In the genomic region with DNA sequence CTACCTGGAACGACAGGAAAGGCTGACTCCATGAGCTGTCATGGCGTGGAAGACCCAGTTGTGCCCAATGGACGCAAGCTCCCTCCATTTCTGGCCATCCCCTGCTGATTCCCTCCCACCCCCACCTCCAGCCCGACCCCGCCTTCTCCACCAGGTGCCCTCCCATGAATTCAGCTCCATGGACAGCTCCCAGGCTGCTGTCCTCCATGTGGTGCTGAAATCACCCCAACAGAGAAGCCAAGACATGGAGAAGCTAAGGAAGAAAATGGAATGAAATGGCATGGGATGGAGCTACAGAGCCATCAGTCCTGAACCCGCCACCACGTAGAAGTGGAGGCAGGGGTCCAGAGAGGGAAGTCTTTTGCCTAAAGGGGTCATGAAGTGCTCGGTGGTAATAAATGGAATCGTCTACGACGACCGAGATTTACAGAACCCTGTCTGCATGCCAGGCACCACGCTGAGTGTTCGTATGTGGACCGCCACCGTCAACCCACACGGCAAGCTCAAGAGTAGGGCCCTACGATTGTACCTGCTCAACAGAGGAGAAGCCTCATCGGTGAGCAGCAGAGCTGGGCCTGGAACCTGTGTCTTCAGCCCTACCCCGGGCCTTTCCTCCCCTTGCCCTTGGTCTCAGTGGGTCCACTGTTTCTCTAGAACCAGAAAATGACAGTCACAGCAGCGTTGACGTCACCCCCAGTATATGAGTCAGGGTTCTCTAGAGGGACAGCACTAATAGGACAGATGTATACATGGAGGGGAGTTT, we compare ENCODE assay signal across 1 cellular context.
TF ChIP-seq lines count a peak whose summit lies in the region.

No MANE protein-coding gene starts in this region.

TF ChIP-seq in WTC11, 78 proteins besides CTCF, POLR2A, EP300 and RAD21 (continued from another document and continues in another):
- peak; percentile 85 for TF ChIP-seq PRDM15 (CRISPR knock-in tag; IDR thresholded peaks at IDR 0.05)
- peak; percentile 99 for TF ChIP-seq ZNF232 (CRISPR knock-in tag; IDR thresholded peaks at IDR 0.05)
- TF ChIP-seq, protein P1, sequence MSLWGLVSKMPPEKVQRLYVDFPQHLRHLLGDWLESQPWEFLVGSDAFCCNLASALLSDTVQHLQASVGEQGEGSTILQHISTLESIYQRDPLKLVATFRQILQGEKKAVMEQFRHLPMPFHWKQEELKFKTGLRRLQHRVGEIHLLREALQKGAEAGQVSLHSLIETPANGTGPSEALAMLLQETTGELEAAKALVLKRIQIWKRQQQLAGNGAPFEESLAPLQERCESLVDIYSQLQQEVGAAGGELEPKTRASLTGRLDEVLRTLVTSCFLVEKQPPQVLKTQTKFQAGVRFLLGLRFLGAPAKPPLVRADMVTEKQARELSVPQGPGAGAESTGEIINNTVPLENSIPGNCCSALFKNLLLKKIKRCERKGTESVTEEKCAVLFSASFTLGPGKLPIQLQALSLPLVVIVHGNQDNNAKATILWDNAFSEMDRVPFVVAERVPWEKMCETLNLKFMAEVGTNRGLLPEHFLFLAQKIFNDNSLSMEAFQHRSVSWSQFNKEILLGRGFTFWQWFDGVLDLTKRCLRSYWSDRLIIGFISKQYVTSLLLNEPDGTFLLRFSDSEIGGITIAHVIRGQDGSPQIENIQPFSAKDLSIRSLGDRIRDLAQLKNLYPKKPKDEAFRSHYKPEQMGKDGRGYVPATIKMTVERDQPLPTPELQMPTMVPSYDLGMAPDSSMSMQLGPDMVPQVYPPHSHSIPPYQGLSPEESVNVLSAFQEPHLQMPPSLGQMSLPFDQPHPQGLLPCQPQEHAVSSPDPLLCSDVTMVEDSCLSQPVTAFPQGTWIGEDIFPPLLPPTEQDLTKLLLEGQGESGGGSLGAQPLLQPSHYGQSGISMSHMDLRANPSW (CRISPR knock-in tag; conservative IDR thresholded peaks at IDR 0.05; ENCODE audit: low read depth): no peak
- peak; percentile 100 for TF ChIP-seq KAT7 (CRISPR knock-in tag; IDR thresholded peaks at IDR 0.05; ENCODE audit: borderline replicate concordance)
- TF ChIP-seq ELF4 (CRISPR knock-in tag; IDR thresholded peaks at IDR 0.05; ENCODE audit: low read depth): peak; percentile 94
- peak; percentile 99 for TF ChIP-seq SMAD4 (CRISPR knock-in tag; IDR thresholded peaks at IDR 0.05)
- peak; percentile 76; the same call in 1 of the 2 replicates for TF ChIP-seq ZNF263 (CRISPR knock-in tag; IDR thresholded peaks at IDR 0.05; ENCODE audit: low read depth)
- no peak for TF ChIP-seq PRRX2 (CRISPR knock-in tag; IDR thresholded peaks at IDR 0.05)
- no peak for TF ChIP-seq GTF2I (CRISPR knock-in tag; conservative IDR thresholded peaks at IDR 0.05)
- TF ChIP-seq, protein P2, sequence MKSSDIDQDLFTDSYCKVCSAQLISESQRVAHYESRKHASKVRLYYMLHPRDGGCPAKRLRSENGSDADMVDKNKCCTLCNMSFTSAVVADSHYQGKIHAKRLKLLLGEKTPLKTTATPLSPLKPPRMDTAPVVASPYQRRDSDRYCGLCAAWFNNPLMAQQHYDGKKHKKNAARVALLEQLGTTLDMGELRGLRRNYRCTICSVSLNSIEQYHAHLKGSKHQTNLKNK (CRISPR knock-in tag; IDR thresholded peaks at IDR 0.05): no peak
- TF ChIP-seq GABPB1 (CRISPR knock-in tag; IDR thresholded peaks at IDR 0.05): peak; percentile 70
- TF ChIP-seq AR (CRISPR knock-in tag; IDR thresholded peaks at IDR 0.05): no peak
- TF ChIP-seq, protein P3, sequence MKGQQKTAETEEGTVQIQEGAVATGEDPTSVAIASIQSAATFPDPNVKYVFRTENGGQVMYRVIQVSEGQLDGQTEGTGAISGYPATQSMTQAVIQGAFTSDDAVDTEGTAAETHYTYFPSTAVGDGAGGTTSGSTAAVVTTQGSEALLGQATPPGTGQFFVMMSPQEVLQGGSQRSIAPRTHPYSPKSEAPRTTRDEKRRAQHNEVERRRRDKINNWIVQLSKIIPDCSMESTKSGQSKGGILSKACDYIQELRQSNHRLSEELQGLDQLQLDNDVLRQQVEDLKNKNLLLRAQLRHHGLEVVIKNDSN (CRISPR knock-in tag; IDR thresholded peaks at IDR 0.05): peak; percentile 93
- peak; percentile 99 for TF ChIP-seq TEAD1 (CRISPR knock-in tag; IDR thresholded peaks at IDR 0.05)
- peak; percentile 66 for TF ChIP-seq USF2 (CRISPR knock-in tag; IDR thresholded peaks at IDR 0.05)
- TF ChIP-seq, protein P4, sequence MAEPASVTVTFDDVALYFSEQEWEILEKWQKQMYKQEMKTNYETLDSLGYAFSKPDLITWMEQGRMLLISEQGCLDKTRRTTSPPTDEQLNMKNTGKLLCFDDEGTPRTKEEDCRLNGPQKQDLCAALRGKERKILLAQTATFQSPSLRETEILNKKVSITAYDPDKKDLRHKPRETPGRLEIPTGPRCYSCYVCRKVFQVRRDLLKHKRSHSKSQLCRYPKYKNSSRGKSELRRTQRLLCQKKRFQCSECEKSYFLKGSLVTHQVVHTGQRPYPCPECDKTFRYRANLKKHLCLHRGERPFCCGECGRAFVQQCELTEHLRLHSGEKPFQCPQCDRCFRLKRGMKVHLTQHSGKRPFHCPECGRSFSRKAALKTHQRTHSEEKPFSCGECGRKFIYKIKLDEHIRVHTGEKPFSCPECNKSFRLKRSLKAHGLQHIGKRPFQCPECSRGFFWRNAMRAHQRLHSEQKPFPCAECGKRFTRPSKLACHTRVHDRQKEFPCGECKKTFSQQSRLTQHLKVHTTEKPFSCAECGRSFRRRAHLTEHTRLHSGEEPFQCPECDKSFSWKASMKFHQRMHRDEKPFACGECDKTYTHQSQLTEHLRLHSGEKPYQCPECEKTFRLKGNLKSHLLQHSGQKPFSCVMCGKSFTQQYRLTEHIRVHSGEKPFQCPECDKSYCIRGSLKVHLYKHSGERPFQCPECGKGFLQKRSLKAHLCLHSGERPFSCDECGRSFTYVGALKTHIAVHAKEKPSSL (CRISPR knock-in tag; conservative IDR thresholded peaks at IDR 0.05): no peak
- TF ChIP-seq E2F4 (CRISPR knock-in tag; IDR thresholded peaks at IDR 0.05; ENCODE audit: borderline replicate concordance, low read depth): peak; percentile 99
- no peak for TF ChIP-seq JAZF1 (CRISPR knock-in tag; IDR thresholded peaks at IDR 0.05)
- TF ChIP-seq HMGA2 (CRISPR knock-in tag; IDR thresholded peaks at IDR 0.05): no peak
- peak; percentile 94; the same call in 1 of the 2 replicates for TF ChIP-seq CREM (CRISPR knock-in tag; IDR thresholded peaks at IDR 0.05)
- peak; percentile 92; the same call in 1 of the 2 replicates for TF ChIP-seq MAX (CRISPR knock-in tag; IDR thresholded peaks at IDR 0.05)
- TF ChIP-seq RELA (CRISPR knock-in tag; IDR thresholded peaks at IDR 0.05; ENCODE audit: borderline replicate concordance): peak; percentile 97
- peak; percentile 99 for TF ChIP-seq ESRRA (CRISPR knock-in tag; IDR thresholded peaks at IDR 0.05; ENCODE audit: borderline replicate concordance)
- TF ChIP-seq ZNF138 (CRISPR knock-in tag; conservative IDR thresholded peaks at IDR 0.05): no peak
- TF ChIP-seq ZNF423 (CRISPR knock-in tag; IDR thresholded peaks at IDR 0.05): no peak
- peak; percentile 98 for TF ChIP-seq NR1H2 (CRISPR knock-in tag; IDR thresholded peaks at IDR 0.05)
- no peak for TF ChIP-seq RORB (CRISPR knock-in tag; IDR thresholded peaks at IDR 0.05)
- peak; percentile 93 for TF ChIP-seq ATF1 (CRISPR knock-in tag; IDR thresholded peaks at IDR 0.05)
- TF ChIP-seq FOXK1 (CRISPR knock-in tag; IDR thresholded peaks at IDR 0.05): peak; percentile 99
- no peak for TF ChIP-seq ZNF671 (CRISPR knock-in tag; IDR thresholded peaks at IDR 0.05)
- peak; percentile 100 for TF ChIP-seq TEAD4 (CRISPR knock-in tag; IDR thresholded peaks at IDR 0.05)
- TF ChIP-seq, protein P5, sequence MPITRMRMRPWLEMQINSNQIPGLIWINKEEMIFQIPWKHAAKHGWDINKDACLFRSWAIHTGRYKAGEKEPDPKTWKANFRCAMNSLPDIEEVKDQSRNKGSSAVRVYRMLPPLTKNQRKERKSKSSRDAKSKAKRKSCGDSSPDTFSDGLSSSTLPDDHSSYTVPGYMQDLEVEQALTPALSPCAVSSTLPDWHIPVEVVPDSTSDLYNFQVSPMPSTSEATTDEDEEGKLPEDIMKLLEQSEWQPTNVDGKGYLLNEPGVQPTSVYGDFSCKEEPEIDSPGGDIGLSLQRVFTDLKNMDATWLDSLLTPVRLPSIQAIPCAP (CRISPR knock-in tag; IDR thresholded peaks at IDR 0.05): peak; percentile 99
- TF ChIP-seq ETV6 (CRISPR knock-in tag; IDR thresholded peaks at IDR 0.05): peak; percentile 99
- TF ChIP-seq, protein P6, sequence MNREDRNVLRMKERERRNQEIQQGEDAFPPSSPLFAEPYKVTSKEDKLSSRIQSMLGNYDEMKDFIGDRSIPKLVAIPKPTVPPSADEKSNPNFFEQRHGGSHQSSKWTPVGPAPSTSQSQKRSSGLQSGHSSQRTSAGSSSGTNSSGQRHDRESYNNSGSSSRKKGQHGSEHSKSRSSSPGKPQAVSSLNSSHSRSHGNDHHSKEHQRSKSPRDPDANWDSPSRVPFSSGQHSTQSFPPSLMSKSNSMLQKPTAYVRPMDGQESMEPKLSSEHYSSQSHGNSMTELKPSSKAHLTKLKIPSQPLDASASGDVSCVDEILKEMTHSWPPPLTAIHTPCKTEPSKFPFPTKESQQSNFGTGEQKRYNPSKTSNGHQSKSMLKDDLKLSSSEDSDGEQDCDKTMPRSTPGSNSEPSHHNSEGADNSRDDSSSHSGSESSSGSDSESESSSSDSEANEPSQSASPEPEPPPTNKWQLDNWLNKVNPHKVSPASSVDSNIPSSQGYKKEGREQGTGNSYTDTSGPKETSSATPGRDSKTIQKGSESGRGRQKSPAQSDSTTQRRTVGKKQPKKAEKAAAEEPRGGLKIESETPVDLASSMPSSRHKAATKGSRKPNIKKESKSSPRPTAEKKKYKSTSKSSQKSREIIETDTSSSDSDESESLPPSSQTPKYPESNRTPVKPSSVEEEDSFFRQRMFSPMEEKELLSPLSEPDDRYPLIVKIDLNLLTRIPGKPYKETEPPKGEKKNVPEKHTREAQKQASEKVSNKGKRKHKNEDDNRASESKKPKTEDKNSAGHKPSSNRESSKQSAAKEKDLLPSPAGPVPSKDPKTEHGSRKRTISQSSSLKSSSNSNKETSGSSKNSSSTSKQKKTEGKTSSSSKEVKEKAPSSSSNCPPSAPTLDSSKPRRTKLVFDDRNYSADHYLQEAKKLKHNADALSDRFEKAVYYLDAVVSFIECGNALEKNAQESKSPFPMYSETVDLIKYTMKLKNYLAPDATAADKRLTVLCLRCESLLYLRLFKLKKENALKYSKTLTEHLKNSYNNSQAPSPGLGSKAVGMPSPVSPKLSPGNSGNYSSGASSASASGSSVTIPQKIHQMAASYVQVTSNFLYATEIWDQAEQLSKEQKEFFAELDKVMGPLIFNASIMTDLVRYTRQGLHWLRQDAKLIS (CRISPR knock-in tag; IDR thresholded peaks at IDR 0.05; ENCODE audit: borderline replicate concordance): peak; percentile 84; the same call in 1 of the 2 replicates
- TF ChIP-seq ZNF396 (CRISPR knock-in tag; IDR thresholded peaks at IDR 0.05; ENCODE audit: borderline replicate concordance): no peak
